In genomic region chr3:195352895-195353488, GRCh38 we compare ENCODE assay signal across 14 cellular contexts.
A peak's percentile ranks its signal among the peaks of the same experiment; 100 is the strongest.
DNase-seq lines count a peak whose midpoint lies in the region; ATAC-seq and TF ChIP-seq lines count a peak whose summit lies in the region.
"Had no signal": no experiment of that assay in that cellular context is flagged by ENCODE, and none has a peak within 500 bp of the region (broad histone marks: within the 10 kb centered on the region; RNA-seq: fewer than 3 reads in every experiment).

No MANE protein-coding gene starts in this region.

- no peak overlapping the region for H3K4me2 ChIP-seq in osteoblast (ENCODE audit: insufficient read depth, low read length)

- H3K79me2 ChIP-seq in osteoblast (ENCODE audit: insufficient read depth, low read length), result peaks cover 33% of the 10 kb centered on the region

- H3K27ac Mint-ChIP-seq in activated naive CD4-positive, alpha-beta T cell treated with anti-CD3 and anti-CD28 coated beads, Interleukin-2, amount 50 U/mL, for 72 hours, result no peak overlapping the region
- H3K27ac Mint-ChIP-seq: activated naive CD8-positive, alpha-beta T cell treated with anti-CD3 and anti-CD28 coated beads for 36 hours had no signal

- no peak for TF ChIP-seq CTCF in osteoblast (IDR thresholded peaks at IDR 0.05; ENCODE audit: extremely low read depth, low read depth, low read length)
- no peak for TF ChIP-seq CTCF in coronary artery (IDR thresholded peaks at IDR 0.05)
- no peak for TF ChIP-seq CTCF in transverse colon (IDR thresholded peaks at IDR 0.05)

- no peaks in the 10 kb centered on the region for H3K27me3 ChIP-seq in osteoblast (ENCODE audit: insufficient read depth, low read length)
- no peaks in the 10 kb centered on the region for H3K27me3 ChIP-seq in transverse colon

- TF ChIP-seq POLR2A in transverse colon (IDR thresholded peaks at IDR 0.05), result no peak

- H2AFZ ChIP-seq in osteoblast (ENCODE audit: low read length), result no peak overlapping the region

- H3K36me3 ChIP-seq in osteoblast (ENCODE audit: insufficient read depth, low read length) (peaks cover 2% of the 10 kb centered on the region), transverse colon (peaks cover 0 to 4% (median 0%) of the 10 kb centered on the region in 4 donors)

- no peaks in the 10 kb centered on the region for H3K9me3 Mint-ChIP-seq in activated naive CD4-positive, alpha-beta T cell treated with anti-CD3 and anti-CD28 coated beads, Interleukin-2, amount 50 U/mL, for 72 hours
- H3K9me3 Mint-ChIP-seq: activated naive CD8-positive, alpha-beta T cell treated with anti-CD3 and anti-CD28 coated beads for 36 hours had no signal

- H4K20me1 ChIP-seq in osteoblast (ENCODE audit: insufficient read depth, low read length), result peaks cover 13% of the 10 kb centered on the region

- H3K27ac ChIP-seq in osteoblast (ENCODE audit: low read depth, low read length) (no peak overlapping the region), coronary artery (no peak overlapping the region), transverse colon (no peak overlapping the region)

- intact Hi-C loops in transverse colon (cut with DNase I; ENCODE audit: low total_unique reads), result no loop called here

- peak; percentile 88 for ATAC-seq in esophagus mucosa
- ATAC-seq in activated naive CD4-positive, alpha-beta T cell treated with anti-CD3 and anti-CD28 coated beads, Interleukin-2, amount 50 U/mL, for 72 hours, result no peak
- ATAC-seq: activated CD4-positive, CD25-positive, alpha-beta regulatory T cell treated with anti-CD3 and anti-CD28 coated beads, Interleukin-2, amount 50 U/mL, for 24 hours; stimulated activated naive CD8-positive, alpha-beta T cell treated with anti-CD3 and anti-CD28 coated beads, Interleukin-15, Interleukin-2, amounts not matched to agents 100 U/mL and 50 U/mL, for 24 hours had no signal

- in situ Hi-C loops in transverse colon (cut with MboI; ENCODE audit: low pct_ligation_motif_present in 1 of 4, low pct_unique_long_range_greater_than_20kb in 1 of 4, low sequenced_read_pairs in 3 of 4), result no loop called here

- TF ChIP-seq EP300 in transverse colon (IDR thresholded peaks at IDR 0.05; ENCODE audit: low read depth), result no peak

- H3K36me3 Mint-ChIP-seq in activated naive CD4-positive, alpha-beta T cell treated with anti-CD3 and anti-CD28 coated beads, Interleukin-2, amount 50 U/mL, for 72 hours, result peaks cover 0 to 4% of the 10 kb centered on the region in 2 donors

- H3K9me3 ChIP-seq in osteoblast (ENCODE audit: low read depth, low read length) (no peaks in the 10 kb centered on the region), transverse colon (no peaks in the 10 kb centered on the region)

- peak; percentile 90 for DNase-seq in EL
- DNase-seq in OCI-M1 (lab: John Stamatoyannopoulos, UW), result peak; percentile 76
- DNase-seq in osteoblast (ENCODE audit: insufficient read length, low spot score, missing footprints), result peak; percentile 88
- no peak for DNase-seq in coronary artery (ENCODE audit: low spot score)
- DNase-seq in transverse colon, result no peak
- DNase-seq in NCI-H1694 treated with DMSO at 0.1 percent for 48 hours (lab: John Stamatoyannopoulos, UW), result no peak
- no peak for DNase-seq in activated naive CD4-positive, alpha-beta T cell treated with anti-CD3 and anti-CD28 coated beads, Interleukin-2, amount 50 U/mL, for 72 hours (ENCODE audit: low spot score in 2 of 2)
- DNase-seq: activated naive CD8-positive, alpha-beta T cell treated with anti-CD3 and anti-CD28 coated beads for 36 hours; midbrain; MM.1S; stimulated activated naive CD8-positive, alpha-beta T cell treated with anti-CD3 and anti-CD28 coated beads, Interleukin-15, Interleukin-2, amounts not matched to agents 100 U/mL and 50 U/mL, for 24 hours had no signal

- WGBS in transverse colon (ENCODE audit: low coverage in 1 of 2), 2 donors, result 81 to 87% methylated on average over 4 of the region's 4 CpGs

- H3K4me1 ChIP-seq in osteoblast (ENCODE audit: insufficient read depth, low read length) (peaks cover 4% of the 10 kb centered on the region), transverse colon (peaks cover 0 to 12% (median 2%) of the 10 kb centered on the region in 4 donors)

- H3K4me3 ChIP-seq in osteoblast (ENCODE audit: insufficient read depth, low read length), result no peak overlapping the region
- H3K4me3 ChIP-seq in coronary artery, result no peak overlapping the region
- no peak overlapping the region for H3K4me3 ChIP-seq in transverse colon
- H3K4me3 ChIP-seq: skin epidermis had no signal

Comparison
In these comparisons a context has a peak if more than half of its experiments do, and no peak if none do; other contexts are left out.
1. DNase-seq: peak in EL (single experiment), OCI-M1 (single experiment) and osteoblast (single experiment); none in coronary artery (single experiment), transverse colon (single experiment), NCI-H1694 treated with DMSO at 0.1 percent for 48 hours (single experiment) and activated naive CD4-positive, alpha-beta T cell treated with anti-CD3 and anti-CD28 coated beads, Interleukin-2, amount 50 U/mL, for 72 hours (0 of 2).